ENCODE assay signal across 9 cellular contexts in genomic region chr3:9703736-9704342, GRCh38. TPM values are rescaled to one million over a fixed set of nuclear protein-coding genes. Genes with fewer than 3 reads are reported as not detected.
DNase-seq lines count a peak whose midpoint lies in the region; ATAC-seq and TF ChIP-seq lines count a peak whose summit lies in the region.
"Had no signal": no experiment of that assay in that cellular context is flagged by ENCODE, and none has a peak within 500 bp of the region (broad histone marks: within the 10 kb centered on the region; RNA-seq: fewer than 3 reads in every experiment).

CPNE9 (plus strand) TSS chr3:9703833; CDS start chr3:9703997, 164 bp downstream.

- peaks cover 12% of the 10 kb centered on the region for H3K4me1 Mint-ChIP-seq in CD4-positive, alpha-beta T cell (ENCODE audit: low read depth)
- H3K4me1 Mint-ChIP-seq in neural crest cell (peaks cover 4% of the 10 kb centered on the region), HFFc6 (ENCODE audit: low read depth) (no peaks in the 10 kb centered on the region)

- no peaks in the 10 kb centered on the region for H3K9me3 Mint-ChIP-seq in CD4-positive, alpha-beta T cell
- H3K9me3 Mint-ChIP-seq in neural crest cell, result no peaks in the 10 kb centered on the region
- H3K9me3 Mint-ChIP-seq in HFFc6, result no peaks in the 10 kb centered on the region

- TF ChIP-seq CTCF in CD4-positive, alpha-beta T cell (IDR thresholded peaks at IDR 0.05), result no peak
- no peak for TF ChIP-seq CTCF in Peyer's patch (IDR thresholded peaks at IDR 0.05)
- TF ChIP-seq CTCF in esophagus squamous epithelium (IDR thresholded peaks at IDR 0.05), result no peak
- TF ChIP-seq CTCF in neural crest cell (conservative IDR thresholded peaks at IDR 0.05), result no peak
- TF ChIP-seq CTCF in thyroid gland (IDR thresholded peaks at IDR 0.05), result no peak
- TF ChIP-seq CTCF in HFFc6 (IDR thresholded peaks at IDR 0.05), result no peak

- WGBS in esophagus squamous epithelium, 2 donors, result 12% methylated on average over 6 of the region's 56 CpGs; no CpG with 5 or more reads in 1 of the 2 donors
- WGBS in thyroid gland, 2 donors, result 0 to 4% methylated on average over 5 to 9 of the region's 56 CpGs

- H3K36me3 Mint-ChIP-seq in CD4-positive, alpha-beta T cell (ENCODE audit: low read depth), result peaks cover 41% of the 10 kb centered on the region
- H3K36me3 Mint-ChIP-seq in neural crest cell (ENCODE audit: low read depth) (no peaks in the 10 kb centered on the region), HFFc6 (ENCODE audit: low read depth) (peaks cover 5% of the 10 kb centered on the region; the same call in 1 of the 2 replicates)

- no peaks in the 10 kb centered on the region for H3K9me3 ChIP-seq in CD4-positive, alpha-beta T cell (ENCODE audit: control insufficient read depth, low read length)
- H3K9me3 ChIP-seq in Peyer's patch, result no peaks in the 10 kb centered on the region
- H3K9me3 ChIP-seq in esophagus squamous epithelium, result no peaks in the 10 kb centered on the region
- H3K9me3 ChIP-seq in thyroid gland, result no peaks in the 10 kb centered on the region

- H3K27me3 Mint-ChIP-seq in CD4-positive, alpha-beta T cell, result peaks cover 33% of the 10 kb centered on the region
- H3K27me3 Mint-ChIP-seq in neural crest cell (ENCODE audit: low read depth) (peaks cover 54% of the 10 kb centered on the region), HFFc6 (ENCODE audit: insufficient read depth) (peaks cover 15% of the 10 kb centered on the region)

- POLR2A ChIA-PET in CD4-positive, alpha-beta T cell (lab: Charles Lee), result no interaction called here

- H3K27me3 ChIP-seq in CD4-positive, alpha-beta T cell (ENCODE audit: control insufficient read depth, insufficient read depth, low read length), result peaks cover 17% of the 10 kb centered on the region
- H3K27me3 ChIP-seq in Peyer's patch, result peaks cover 0 to 5% of the 10 kb centered on the region in 2 donors
- H3K27me3 ChIP-seq in esophagus squamous epithelium, result peaks cover 0 to 25% (median 0%) of the 10 kb centered on the region in 4 donors
- H3K27me3 ChIP-seq in thyroid gland, result no peaks in the 10 kb centered on the region

- H3K36me3 ChIP-seq in Peyer's patch, result peaks cover 0 to 24% (median 0%) of the 10 kb centered on the region in 3 donors
- peaks cover 0 to 42% (median 0%) of the 10 kb centered on the region in 3 donors for H3K36me3 ChIP-seq in esophagus squamous epithelium
- peaks cover 7 to 9% of the 10 kb centered on the region in 2 donors for H3K36me3 ChIP-seq in thyroid gland

- intact Hi-C loops in CD4-positive, alpha-beta T cell (cut with DNase I, micrococcal nuclease), result loop anchor here in 1 of 2 experiments (2.0 kb wide), 1 partner anchor 23 kb away; no protein-coding TSS in a partner anchor
- intact Hi-C loops in esophagus squamous epithelium (cut with DNase I) (no loop called here), thyroid gland (cut with DNase I) (no loop called here)

- CTCF ChIA-PET in CD4-positive, alpha-beta T cell (lab: Charles Lee), result no interaction called here

- peak within 1 kb of the TSS in 3 of 4 donors; percentile 24 to 41 (median 27) for H3K4me3 ChIP-seq in Peyer's patch
- H3K4me3 ChIP-seq in esophagus squamous epithelium, result peak within 1 kb of the TSS in 3 of 4 donors; percentile 27 to 60 (median 40)
- H3K4me3 ChIP-seq in thyroid gland (replicated peaks in 1 of 3), result peak within 1 kb of the TSS in 1 of 3 donors; percentile 14

- ATAC-seq in CD4-positive, alpha-beta T cell (ENCODE audit: poor library complexity), result no peak

- peak within 1 kb of the TSS; percentile 25 for H3K4me3 Mint-ChIP-seq in CD4-positive, alpha-beta T cell
- H3K4me3 Mint-ChIP-seq in neural crest cell (peak within 1 kb of the TSS; percentile 81), HFFc6 (no peak within 1 kb of the TSS)

- DNase-seq in CD4-positive, alpha-beta T cell, result no peak
- DNase-seq in Peyer's patch, result no peak
- DNase-seq in esophagus squamous epithelium (lab: John Stamatoyannopoulos, UW), result no peak
- peak; percentile 14 for DNase-seq in neural crest cell (ENCODE audit: low read depth, low spot score)
- DNase-seq in thyroid gland, result no peak
- DNase-seq in stimulated activated naive CD4-positive, alpha-beta T cell (lab: John Stamatoyannopoulos, UW), result no peak
- no peak for DNase-seq in HFFc6
- no peak for DNase-seq in OCI-M1 (lab: John Stamatoyannopoulos, UW)
- DNase-seq: effector CD8-positive, alpha-beta T cell had no signal

- no peak for TF ChIP-seq POLR2A in Peyer's patch (IDR thresholded peaks at IDR 0.05)
- no peak for TF ChIP-seq POLR2A in esophagus squamous epithelium (IDR thresholded peaks at IDR 0.05)
- TF ChIP-seq POLR2A in thyroid gland (IDR thresholded peaks at IDR 0.05), result no peak

- H3K27ac Mint-ChIP-seq in CD4-positive, alpha-beta T cell, result no peak within 1 kb of the TSS
- H3K27ac Mint-ChIP-seq in neural crest cell (ENCODE audit: unreplicated experiment), result no peak within 1 kb of the TSS
- no peak within 1 kb of the TSS for H3K27ac Mint-ChIP-seq in HFFc6

- H3K27ac ChIP-seq in CD4-positive, alpha-beta T cell (ENCODE audit: low read depth, low read length), result no peak within 1 kb of the TSS
- H3K27ac ChIP-seq in Peyer's patch (no peak within 1 kb of the TSS), esophagus squamous epithelium (no peak within 1 kb of the TSS), thyroid gland (no peak within 1 kb of the TSS)

- H3K4me1 ChIP-seq in Peyer's patch (peaks cover 0 to 18% (median 10%) of the 10 kb centered on the region in 4 donors), esophagus squamous epithelium (peaks cover 13 to 20% (median 13%) of the 10 kb centered on the region in 3 donors), thyroid gland (peaks cover 13 to 18% of the 10 kb centered on the region in 2 donors)

RNA-seq across cellular contexts. Expression of gene CPNE9, which starts in this region (rescaled TPM):
- under 1 TPM; 0.33 to 0.45 TPM for total RNA-seq in CD4-positive, alpha-beta T cell
- total RNA-seq in Peyer's patch, result not detected
- not detected for total RNA-seq in esophagus squamous epithelium
- total RNA-seq in neural crest cell, result 0.48 and 1.3 TPM in 2 replicates
- total RNA-seq in thyroid gland, result not detected
- total RNA-seq in HFFc6 (2021; fragmentation: NEBNext Ultra II Directional; extraction: Animal tissue kit (Norgen Biotek cat#: 25700)), result not detected
